8 cellular contexts compared by ENCODE assay signal in genomic region chr15:78108300-78109084, GRCh38. TPM values are rescaled to one million over a fixed set of nuclear protein-coding genes. Genes with fewer than 3 reads are reported as not detected.
A peak's percentile ranks its signal among the peaks of the same experiment; 100 is the strongest.
DNase-seq lines count a peak whose midpoint lies in the region; ATAC-seq, FAIRE-seq and TF ChIP-seq lines count a peak whose summit lies in the region.

No MANE protein-coding gene starts in this region.

- H3K27ac ChIP-seq in CD8-positive, alpha-beta memory T cell (ENCODE audit: low read depth, low read length): no peak overlapping the region
- H3K27ac ChIP-seq in mammary epithelial cell (ENCODE audit: insufficient read depth, low read depth, low read length) (no peak overlapping the region), keratinocyte (ENCODE audit: control insufficient read depth, insufficient read depth, low read length) (no peak overlapping the region)

- intact Hi-C loops in mammary epithelial cell (cut with micrococcal nuclease): loop anchor here (1.0 to 2.0 kb wide), 3 partner anchors 108 to 150 kb away; no protein-coding TSS in a partner anchor

- dilution Hi-C loops in mammary epithelial cell (cut with HindIII; ENCODE audit: low sequenced_read_pairs) (no loop called here), keratinocyte (cut with MboI; ENCODE audit: extremely low pct_ligation_motif_present, low sequenced_read_pairs) (no loop called here)

- no peak overlapping the region for H3K9ac ChIP-seq in mammary epithelial cell (ENCODE audit: insufficient read depth, low read length)
- H3K9ac ChIP-seq in keratinocyte (ENCODE audit: control insufficient read depth, extremely low read depth, insufficient read depth, low read length): no peak overlapping the region

- no TSS peak for BruUV-seq in mammary epithelial cell (replicated peaks; lab: Mats Ljungman, UMichigan)

- ATAC-seq in GM21526 (IDR thresholded peaks at IDR 0.05; ENCODE audit: low FRiP score, unreplicated experiment): no peak

- no peak for FAIRE-seq in H54 (lab: Jason Lieb, UNC)
- no peak for FAIRE-seq in keratinocyte (lab: Jason Lieb, UNC)

- H3K27me3 Mint-ChIP-seq in CD8-positive, alpha-beta memory T cell: peaks cover 0 to 3% of the 10 kb centered on the region in 2 donors

- TF ChIP-seq CTCF in mammary epithelial cell (conservative IDR thresholded peaks at IDR 0.05 in 1 of 2, IDR thresholded peaks at IDR 0.05 in 1 of 2; ENCODE audit: extremely low read depth in 1 of 2, insufficient read depth in 1 of 2, low read depth in 1 of 2, low read length in 2 of 2): peak; percentile 65 to 91
- peak; percentile 85 to 90 (median 86) for TF ChIP-seq CTCF in keratinocyte (optimal IDR thresholded peaks at IDR 0.05 in 1 of 3, IDR thresholded peaks at IDR 0.05 in 1 of 3, conservative IDR thresholded peaks at IDR 0.05 in 1 of 3; ENCODE audit: extremely low read depth in 1 of 3, insufficient read depth in 2 of 3, low read length in 3 of 3)

- peaks cover 34 to 45% (median 34%) of the 10 kb centered on the region in 3 donors for H3K4me1 Mint-ChIP-seq in CD8-positive, alpha-beta memory T cell

- peak overlapping the region in 4 of 8 donors; percentile 31 to 86 (median 55) for H3K27ac Mint-ChIP-seq in CD8-positive, alpha-beta memory T cell

- DNase-seq in CD8-positive, alpha-beta memory T cell: peak; percentile 75 to 89 (median 77)
- DNase-seq in H54 (ENCODE audit: insufficient read length, low spot score): peak; percentile 73
- peak; percentile 81 for DNase-seq in NCI-H226
- DNase-seq in activated CD4-positive, CD25-positive, alpha-beta regulatory T cell (lab: John Stamatoyannopoulos, UW): peak; percentile 62 to 81 (median 72)
- peak; percentile 62 for DNase-seq in mammary epithelial cell
- DNase-seq in keratinocyte (ENCODE audit: low read depth, low spot score): peak; percentile 30
- DNase-seq in stimulated activated CD4-positive, alpha-beta T cell treated with anti-CD3 and anti-CD28 coated beads, Interleukin-1b, Interleukin-23, amount 100 ng/mL, for 24 hours (ENCODE audit: low read depth in 4 of 4, low spot score in 1 of 4): peak; percentile 61 to 73 (median 64)

- H3K9me3 ChIP-seq in CD8-positive, alpha-beta memory T cell (ENCODE audit: low read length): no peaks in the 10 kb centered on the region
- no peaks in the 10 kb centered on the region for H3K9me3 ChIP-seq in mammary epithelial cell (replicated peaks; ENCODE audit: insufficient read depth, low read length)
- H3K9me3 ChIP-seq in keratinocyte (ENCODE audit: control insufficient read depth, low read depth, low read length): no peaks in the 10 kb centered on the region

- in situ Hi-C loops in mammary epithelial cell (cut with MboI; ENCODE audit: low sequenced_read_pairs in 2 of 2): loop anchor here (5.0 kb wide), 1 partner anchor 141 kb away; no protein-coding TSS in a partner anchor

- no peaks in the 10 kb centered on the region for H3K27me3 ChIP-seq in CD8-positive, alpha-beta memory T cell (ENCODE audit: insufficient read depth, low read length, poor library complexity, severe bottlenecking)
- H3K27me3 ChIP-seq in mammary epithelial cell (ENCODE audit: insufficient read depth, low read length) (no peaks in the 10 kb centered on the region), keratinocyte (ENCODE audit: control insufficient read depth, extremely low read depth, insufficient read depth, low read length) (no peaks in the 10 kb centered on the region)

- H2AFZ ChIP-seq in mammary epithelial cell (ENCODE audit: low read depth, low read length) (no peak overlapping the region), keratinocyte (ENCODE audit: control insufficient read depth, low read length) (no peak overlapping the region)

- no peak for TF ChIP-seq POLR2A in H54 (IDR thresholded peaks at IDR 0.05; ENCODE audit: low read depth, low read length)

- POLR2A ChIA-PET in CD8-positive, alpha-beta memory T cell (lab: Charles Lee): interaction anchor here (0.5 to 1.0 kb wide), 4 partner anchors 40 to 149 kb away, joined by 3 to 5 read pairs (median 4); no protein-coding TSS in a partner anchor

- H3K9me1 ChIP-seq in keratinocyte (ENCODE audit: control insufficient read depth, extremely low read depth, insufficient read depth, low read length): no peaks in the 10 kb centered on the region

- H3K36me3 Mint-ChIP-seq in CD8-positive, alpha-beta memory T cell: no peaks in the 10 kb centered on the region

- H3K36me3 ChIP-seq in CD8-positive, alpha-beta memory T cell (ENCODE audit: insufficient read depth, low read length): no peaks in the 10 kb centered on the region
- H3K36me3 ChIP-seq in mammary epithelial cell (ENCODE audit: insufficient read depth, low read length): no peaks in the 10 kb centered on the region
- H3K36me3 ChIP-seq in keratinocyte (ENCODE audit: control insufficient read depth in 2 of 2, extremely low read depth in 1 of 2, insufficient read depth in 2 of 2, low read length in 2 of 2): no peaks in the 10 kb centered on the region

- H3K4me1 ChIP-seq in CD8-positive, alpha-beta memory T cell (ENCODE audit: insufficient read depth, low read length): peaks cover 32% of the 10 kb centered on the region
- H3K4me1 ChIP-seq in mammary epithelial cell (ENCODE audit: insufficient read depth, low read length) (no peaks in the 10 kb centered on the region), keratinocyte (ENCODE audit: control insufficient read depth, extremely low read depth, insufficient read depth, low read length) (no peaks in the 10 kb centered on the region)

- H3K4me3 Mint-ChIP-seq in CD8-positive, alpha-beta memory T cell: no peak overlapping the region

- no peaks in the 10 kb centered on the region for H4K20me1 ChIP-seq in mammary epithelial cell (ENCODE audit: insufficient read depth, low read length)
- H4K20me1 ChIP-seq in keratinocyte (ENCODE audit: control insufficient read depth, extremely low read depth, insufficient read depth, low read length): no peaks in the 10 kb centered on the region

- H3K79me2 ChIP-seq in mammary epithelial cell (ENCODE audit: insufficient read depth, low read length) (no peaks in the 10 kb centered on the region), keratinocyte (ENCODE audit: control insufficient read depth, insufficient read depth, low read length) (no peaks in the 10 kb centered on the region)

- CTCF ChIA-PET in CD8-positive, alpha-beta memory T cell (lab: Charles Lee): interaction anchor here (0.6 to 13.3 kb wide), 49 partner anchors 9 to 199 kb away, joined by 3 to 146 read pairs (median 6); partner anchors contain the start of genes SH2D7 and TBC1D2B
- CTCF ChIA-PET in mammary epithelial cell (lab: Charles Lee; ENCODE audit: low non-redundant PET): interaction anchor here (0.6 to 1.1 kb wide), 5 partner anchors 100 to 1739 kb away, joined by 3 to 6 read pairs (median 4); no protein-coding TSS in a partner anchor

- 49% methylated on average over 4 of the region's 11 CpGs for WGBS in mammary epithelial cell (ENCODE audit: low coverage, missing lambda C conversion rate)

- H3K9me3 Mint-ChIP-seq in CD8-positive, alpha-beta memory T cell: no peaks in the 10 kb centered on the region

- no peak overlapping the region for H3K4me2 ChIP-seq in mammary epithelial cell (ENCODE audit: insufficient read depth, low read depth, low read length)
- H3K4me2 ChIP-seq in keratinocyte (ENCODE audit: control insufficient read depth, extremely low read depth, insufficient read depth, low read depth, low read length): no peak overlapping the region

- no peak overlapping the region for H3K4me3 ChIP-seq in CD8-positive, alpha-beta memory T cell (ENCODE audit: low read length)
- no peak overlapping the region for H3K4me3 ChIP-seq in mammary epithelial cell (replicated peaks in 1 of 3; ENCODE audit: insufficient read depth in 1 of 3, low read depth in 2 of 3, low read length in 3 of 3)
- H3K4me3 ChIP-seq in keratinocyte (ENCODE audit: control insufficient read depth in 2 of 3, extremely low read depth in 1 of 3, insufficient read depth in 2 of 3, low read depth in 1 of 3, low read length in 3 of 3): no peak overlapping the region

RNA-seq across cellular contexts. Expression of gene SH2D7, which starts 16.1 kb away (rescaled TPM):
- total RNA-seq in CD8-positive, alpha-beta memory T cell: not detected
- not detected for polyA plus RNA-seq in CD8-positive, alpha-beta memory T cell
- total RNA-seq in mammary epithelial cell: not detected
- polyA plus RNA-seq in mammary epithelial cell (not detected), keratinocyte (not detected in 3 replicates)
- polyA minus RNA-seq in mammary epithelial cell (not detected), keratinocyte (not detected in 3 replicates)
- not detected for polyA plus RNA-seq in keratinocyte (2011; ENCODE audit: low read depth)
- not detected in 2 replicates for polyA plus RNA-seq in keratinocyte (2011; cell fraction: cytosol; rRNA removed)
- polyA plus RNA-seq in keratinocyte (2011; cell fraction: nucleus; rRNA removed): not detected in 2 replicates
- 0.07 TPM in 2 replicates for polyA plus RNA-seq in keratinocyte (2012; ENCODE audit: low replicate concordance)
- not detected for polyA minus RNA-seq in keratinocyte (2011; cell fraction: cytosol; rRNA and poly(A)+ RNA removed)
- polyA minus RNA-seq in keratinocyte (2011; cell fraction: nucleus; rRNA and poly(A)+ RNA removed): not detected in 2 replicates

RNA-seq across cellular contexts. Expression of gene CIB2, which starts 22.8 kb away (rescaled TPM):
- 1 to 10 TPM; 2.1 to 2.3 TPM for total RNA-seq in CD8-positive, alpha-beta memory T cell
- polyA plus RNA-seq in CD8-positive, alpha-beta memory T cell: 2.0 TPM
- 1 to 10 TPM; 5.4 to 6.5 TPM for total RNA-seq in mammary epithelial cell
- polyA plus RNA-seq in mammary epithelial cell (3.9 TPM), keratinocyte (4.1 to 6.1 TPM (median 4.9 TPM) in 3 replicates)
- polyA minus RNA-seq in mammary epithelial cell (not detected), keratinocyte (5.6 to 8.1 TPM (median 5.7 TPM) in 3 replicates)
- 3.9 TPM for polyA plus RNA-seq in keratinocyte (2011; ENCODE audit: low read depth)
- 3.1 and 4.6 TPM in 2 replicates for polyA plus RNA-seq in keratinocyte (2011; cell fraction: cytosol; rRNA removed)
- 0.73 and 1.3 TPM in 2 replicates for polyA plus RNA-seq in keratinocyte (2011; cell fraction: nucleus; rRNA removed)
- polyA plus RNA-seq in keratinocyte (2012; ENCODE audit: low replicate concordance): 3.9 and 6.3 TPM in 2 replicates
- polyA minus RNA-seq in keratinocyte (2011; cell fraction: cytosol; rRNA and poly(A)+ RNA removed): 3.1 TPM
- polyA minus RNA-seq in keratinocyte (2011; cell fraction: nucleus; rRNA and poly(A)+ RNA removed): 1.5 and 1.9 TPM in 2 replicates

RNA-seq across cellular contexts. Expression of gene TBC1D2B, which starts 31.0 kb away (rescaled TPM):
- 10 to 100 TPM; 40.1 to 41.1 TPM for total RNA-seq in CD8-positive, alpha-beta memory T cell
- polyA plus RNA-seq in CD8-positive, alpha-beta memory T cell: 26.4 TPM
- 10 to 100 TPM; 15.7 to 24.0 TPM for total RNA-seq in mammary epithelial cell
- 11.8 TPM for polyA plus RNA-seq in mammary epithelial cell
- 10.3 TPM for polyA minus RNA-seq in mammary epithelial cell
- polyA plus RNA-seq in keratinocyte: 17.7 to 27.0 TPM (median 26.1 TPM) in 3 replicates
- polyA plus RNA-seq in keratinocyte (2011; ENCODE audit: low read depth): 10.8 TPM
- 11.9 and 13.8 TPM in 2 replicates for polyA plus RNA-seq in keratinocyte (2011; cell fraction: cytosol; rRNA removed)
- 56.7 and 64.2 TPM in 2 replicates for polyA plus RNA-seq in keratinocyte (2011; cell fraction: nucleus; rRNA removed)
- polyA plus RNA-seq in keratinocyte (2012; ENCODE audit: low replicate concordance): 13.9 and 16.2 TPM in 2 replicates
- 29.3 to 31.1 TPM (median 30.8 TPM) in 3 replicates for polyA minus RNA-seq in keratinocyte
- polyA minus RNA-seq in keratinocyte (2011; cell fraction: cytosol; rRNA and poly(A)+ RNA removed): 14.4 TPM
- 26.8 and 43.9 TPM in 2 replicates for polyA minus RNA-seq in keratinocyte (2011; cell fraction: nucleus; rRNA and poly(A)+ RNA removed)

RNA-seq across cellular contexts. Expression of gene IDH3A, which starts 40.7 kb away (rescaled TPM):
- 100 to 1,000 TPM; 134 to 151 TPM for total RNA-seq in CD8-positive, alpha-beta memory T cell
- 44.3 TPM for polyA plus RNA-seq in CD8-positive, alpha-beta memory T cell
- total RNA-seq in mammary epithelial cell: 100 to 1,000 TPM in 1 of 2 donors, 10 to 100 TPM in 1; 47.8 to 101 TPM
- 82.3 TPM for polyA plus RNA-seq in mammary epithelial cell
- polyA minus RNA-seq in mammary epithelial cell: 178 TPM
- polyA plus RNA-seq in keratinocyte: 59.4 to 118 TPM (median 110 TPM) in 3 replicates
- polyA plus RNA-seq in keratinocyte (2011; ENCODE audit: low read depth): 32.8 TPM
- polyA plus RNA-seq in keratinocyte (2011; cell fraction: cytosol; rRNA removed): 67.0 and 116 TPM in 2 replicates
- 67.9 and 81.5 TPM in 2 replicates for polyA plus RNA-seq in keratinocyte (2011; cell fraction: nucleus; rRNA removed)
- 76.5 and 80.3 TPM in 2 replicates for polyA plus RNA-seq in keratinocyte (2012; ENCODE audit: low replicate concordance)
- 28.9 to 116 TPM (median 51.2 TPM) in 3 replicates for polyA minus RNA-seq in keratinocyte
- 60.4 TPM for polyA minus RNA-seq in keratinocyte (2011; cell fraction: cytosol; rRNA and poly(A)+ RNA removed)
- 20.3 and 30.2 TPM in 2 replicates for polyA minus RNA-seq in keratinocyte (2011; cell fraction: nucleus; rRNA and poly(A)+ RNA removed)

Comparison
In these comparisons a context has a peak if more than half of its experiments do, and no peak if none do; other contexts are left out.
1. DNase-seq: peak in every context shown above with its lines; median percentile 81 in NCI-H226; 77 in CD8-positive, alpha-beta memory T cell; 73 in H54; 72 in activated CD4-positive, CD25-positive, alpha-beta regulatory T cell; 64 in stimulated activated CD4-positive, alpha-beta T cell treated with anti-CD3 and anti-CD28 coated beads, Interleukin-1b, Interleukin-23, amount 100 ng/mL, for 24 hours; 62 in mammary epithelial cell; 30 in keratinocyte.